In the genomic region with DNA sequence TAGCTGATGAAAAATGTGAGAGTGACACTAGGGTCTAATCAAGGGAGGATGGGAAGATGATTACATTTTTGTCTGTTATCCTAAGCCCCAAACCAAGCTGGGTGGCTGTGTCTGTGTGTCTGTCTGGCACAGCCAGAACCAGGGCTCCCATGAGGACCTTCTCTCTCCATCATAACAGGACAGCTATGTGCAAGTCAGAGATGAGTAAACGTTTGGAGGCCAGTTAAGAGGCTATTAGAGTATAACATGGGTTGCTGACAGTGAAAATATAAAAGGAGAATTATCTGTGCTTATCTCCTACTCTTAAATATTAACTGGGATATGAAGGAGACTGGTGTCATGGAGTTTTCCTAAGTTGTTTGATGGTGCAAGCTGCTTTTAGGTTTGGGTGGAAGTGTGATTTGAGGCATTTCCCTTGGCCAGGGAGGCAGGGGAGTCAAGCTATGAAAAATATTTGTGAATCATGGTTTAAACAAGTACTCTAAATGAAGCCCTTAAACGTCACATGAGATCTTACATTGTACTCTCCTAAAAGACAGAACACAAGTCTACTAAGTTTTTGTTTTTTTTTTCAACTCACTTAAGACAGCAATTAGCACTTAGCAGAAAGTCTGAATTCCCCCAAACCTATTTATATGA, we compare ENCODE assay signal across 18 cellular contexts.
"Had no signal": no experiment of that assay in that cellular context is flagged by ENCODE, and none has a peak within 500 bp of the region (broad histone marks: within the 10 kb centered on the region; RNA-seq: fewer than 3 reads in every experiment).

No MANE protein-coding gene starts in this region.

- H3K4me3 Mint-ChIP-seq: activated B cell treated with CpG ODN at 0.5 μM for 24 hours; activated naive CD8-positive, alpha-beta T cell; dendritic cell treated with granulocyte-macrophage colony-stimulating factor and Interleukin-4, amounts not matched to agents 40 ng/mL and 50 ng/mL, for 4 days; effector memory CD8-positive, alpha-beta T cell; immature natural killer cell; naive thymus-derived CD8-positive, alpha-beta T cell; T-helper 17 cell had no signal

- DNase-seq: activated B cell treated with CpG ODN at 0.5 μM for 24 hours; activated effector memory CD4-positive, alpha-beta T cell treated with anti-CD3 and anti-CD28 coated beads, Interleukin-2, amount 50 U/mL, for 16 hours; activated T-cell treated with anti-CD3 and anti-CD28 coated beads, Interleukin-2, amount 50 U/mL, for 1 hour; aorta; effector memory CD8-positive, alpha-beta T cell; foreskin keratinocyte; immature natural killer cell; left colon; mucosa of descending colon; naive thymus-derived CD8-positive, alpha-beta T cell; small intestine; T-helper 17 cell; transverse colon had no signal

- H3K4me3 ChIP-seq: mucosa of descending colon, right atrium auricular region, transverse colon had no signal

- H3K27ac ChIP-seq: epithelial cell of prostate, foreskin keratinocyte, neutrophil, transverse colon had no signal

- H3K4me1 Mint-ChIP-seq: activated B cell treated with CpG ODN at 0.5 μM for 24 hours; immature natural killer cell; naive thymus-derived CD8-positive, alpha-beta T cell; T-helper 17 cell had no signal

- H3K4me1 ChIP-seq: foreskin keratinocyte, right atrium auricular region, transverse colon had no signal

- H3K9me3 Mint-ChIP-seq: activated B cell treated with CpG ODN at 0.5 μM for 24 hours; dendritic cell treated with granulocyte-macrophage colony-stimulating factor and Interleukin-4, amounts not matched to agents 40 ng/mL and 50 ng/mL, for 4 days; effector memory CD8-positive, alpha-beta T cell; immature natural killer cell; naive thymus-derived CD8-positive, alpha-beta T cell had no signal

- H3K27ac Mint-ChIP-seq: activated B cell treated with CpG ODN at 0.5 μM for 24 hours; activated naive CD8-positive, alpha-beta T cell; dendritic cell treated with granulocyte-macrophage colony-stimulating factor and Interleukin-4, amounts not matched to agents 40 ng/mL and 50 ng/mL, for 4 days; effector memory CD8-positive, alpha-beta T cell; immature natural killer cell; T-helper 17 cell had no signal

- H3K36me3 Mint-ChIP-seq: activated naive CD8-positive, alpha-beta T cell; immature natural killer cell had no signal

- H3K36me3 ChIP-seq: neutrophil, right atrium auricular region, transverse colon had no signal

- H3K9me3 ChIP-seq: mucosa of descending colon, neutrophil, right atrium auricular region, transverse colon had no signal

- H3K27me3 ChIP-seq: foreskin keratinocyte, neutrophil, right atrium auricular region, transverse colon had no signal

- ATAC-seq: effector memory CD8-positive, alpha-beta T cell; foreskin keratinocyte; left colon; mucosa of descending colon; naive thymus-derived CD8-positive, alpha-beta T cell; T-helper 17 cell had no signal

- H3K27me3 Mint-ChIP-seq: activated B cell treated with CpG ODN at 0.5 μM for 24 hours; activated naive CD8-positive, alpha-beta T cell; dendritic cell treated with granulocyte-macrophage colony-stimulating factor and Interleukin-4, amounts not matched to agents 40 ng/mL and 50 ng/mL, for 4 days; effector memory CD8-positive, alpha-beta T cell; naive thymus-derived CD8-positive, alpha-beta T cell; T-helper 17 cell had no signal
